In the genomic region with DNA sequence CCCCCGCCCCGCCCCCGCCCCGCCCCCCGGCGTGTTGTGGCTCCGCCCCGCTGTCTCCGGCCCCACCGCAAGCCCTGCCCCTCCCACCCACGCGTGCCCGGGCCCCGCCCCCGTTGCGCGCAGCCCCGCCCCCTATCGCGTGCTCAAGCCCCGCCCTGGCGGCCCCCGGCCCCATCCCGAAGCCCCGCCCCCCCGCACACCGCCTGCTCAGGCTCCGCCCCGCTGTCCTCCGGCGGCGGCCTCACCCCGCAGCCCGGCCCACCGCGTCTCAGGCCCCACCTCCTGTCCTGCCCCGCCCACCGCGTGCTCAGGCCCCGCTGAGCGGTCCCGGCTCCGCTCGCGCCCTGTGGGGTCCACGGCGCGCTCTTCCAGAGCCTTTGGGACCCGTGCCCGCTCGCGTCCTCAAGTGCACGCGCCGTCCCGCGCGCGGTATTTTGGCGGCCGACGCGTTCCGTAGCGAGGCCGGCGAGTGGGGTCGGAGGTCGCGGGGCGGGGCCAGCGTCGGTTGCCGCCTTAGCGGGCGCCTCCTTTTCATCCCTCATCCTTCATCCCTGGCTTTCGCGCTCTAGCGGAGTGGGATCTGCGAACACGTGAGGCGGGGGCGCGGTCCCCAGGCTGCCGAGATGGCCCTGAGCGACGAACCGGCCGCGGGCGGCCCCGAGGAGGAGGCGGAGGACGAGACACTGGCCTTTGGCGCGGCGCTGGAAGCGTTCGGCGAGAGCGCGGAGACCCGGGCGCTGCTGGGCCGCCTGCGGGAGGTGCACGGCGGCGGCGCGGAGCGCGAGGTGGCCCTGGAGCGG, we compare ENCODE assay signal across 8 cellular contexts. TPM values are rescaled to one million over a fixed set of nuclear protein-coding genes. Genes with fewer than 3 reads are reported as not detected.
DNase-seq lines count a peak whose midpoint lies in the region; ATAC-seq, FAIRE-seq and TF ChIP-seq lines count a peak whose summit lies in the region.

A gene (plus strand): TSS at position 495 of the 800 bp plus-strand sequence. CDS start 129 bp downstream, at position 624.

- peak; percentile 83 for FAIRE-seq in GM12892 (lab: Jason Lieb, UNC)

- DNase-seq in GM12892 (ENCODE audit: insufficient read length) (peak; percentile 95), NCI-H1436 treated with DMSO at 0.1 percent for 48 hours (lab: John Stamatoyannopoulos, UW) (peak; percentile 31), T-helper 2 cell (peak; percentile 79 to 93 (median 82)), amygdala (lab: John Stamatoyannopoulos, UW) (peak in 55 of 56 donors; percentile 37 to 96 (median 87)), left ventricle myocardium inferior (peak; percentile 88), prostate gland (ENCODE audit: low spot score) (peak; percentile 88), upper lobe of right lung (peak; percentile 94)

- no peaks in the 10 kb centered on the region for H3K27me3 ChIP-seq in left ventricle myocardium inferior (ENCODE audit: low read depth)
- H3K27me3 ChIP-seq in prostate gland (replicated peaks; ENCODE audit: insufficient read depth): no peaks in the 10 kb centered on the region
- H3K27me3 ChIP-seq in upper lobe of right lung: no peaks in the 10 kb centered on the region

- TF ChIP-seq POLR2A in GM12892 (IDR thresholded peaks at IDR 0.05; ENCODE audit: low read depth, low read length) (peak; percentile 37; the same call in 1 of the 2 replicates), prostate gland (IDR thresholded peaks at IDR 0.05) (peak; percentile 77)

- H3K4me1 ChIP-seq in left ventricle myocardium inferior (peaks cover 28% of the 10 kb centered on the region), prostate gland (replicated peaks) (peaks cover 4% of the 10 kb centered on the region), upper lobe of right lung (peaks cover 6% of the 10 kb centered on the region)

- intact Hi-C loops in left ventricle myocardium inferior (cut with micrococcal nuclease): no loop called here
- intact Hi-C loops in prostate gland (cut with DNase I): loop anchor here (5.0 kb wide), 1 partner anchor 104 kb away; a partner anchor contains a TSS
- intact Hi-C loops in upper lobe of right lung (cut with DNase I): no loop called here

- H3K4me3 ChIP-seq in left ventricle myocardium inferior (peak within 1 kb of the TSS; percentile 97), prostate gland (peak within 1 kb of the TSS; percentile 89 to 92), upper lobe of right lung (peak within 1 kb of the TSS; percentile 83)

- H3K27ac ChIP-seq in left ventricle myocardium inferior (replicated peaks) (peak within 1 kb of the TSS; percentile 94), prostate gland (peak within 1 kb of the TSS; percentile 73 to 85), upper lobe of right lung (peak within 1 kb of the TSS; percentile 77)

- ATAC-seq in HG02840 (IDR thresholded peaks at IDR 0.05; ENCODE audit: low FRiP score, unreplicated experiment): peak; percentile 81
- ATAC-seq in upper lobe of right lung: peak; percentile 95

- H3K36me3 ChIP-seq in left ventricle myocardium inferior: peaks cover 4% of the 10 kb centered on the region
- no peaks in the 10 kb centered on the region for H3K36me3 ChIP-seq in prostate gland
- no peaks in the 10 kb centered on the region for H3K36me3 ChIP-seq in upper lobe of right lung

- WGBS in prostate gland: 1% methylated on average over 27 of the region's 114 CpGs

- H3K9me3 ChIP-seq in left ventricle myocardium inferior (replicated peaks): peaks cover 6% of the 10 kb centered on the region
- H3K9me3 ChIP-seq in prostate gland: no peaks in the 10 kb centered on the region
- no peaks in the 10 kb centered on the region for H3K9me3 ChIP-seq in upper lobe of right lung

- TF ChIP-seq CTCF in left ventricle myocardium inferior (IDR thresholded peaks at IDR 0.05; ENCODE audit: borderline replicate concordance) (no peak), prostate gland (IDR thresholded peaks at IDR 0.05) (peak in 1 of 4 experiments; percentile 5), upper lobe of right lung (IDR thresholded peaks at IDR 0.05) (no peak)

RNA-seq across cellular contexts. Expression of the gene that starts here (rescaled TPM):
- 40.0 TPM for polyA plus RNA-seq in GM12892 (2012; ENCODE audit: missing spikeins)
- total RNA-seq in left ventricle myocardium inferior (48.0 TPM), prostate gland (100 to 1,000 TPM in 1 of 2 donors, 10 to 100 TPM in 1; 64.0 to 123 TPM), upper lobe of right lung (84.5 TPM)

Comparison
In these comparisons a context has a peak if more than half of its experiments do, and no peak if none do; other contexts are left out.
1. Peak in every context shown above with its lines: DNase-seq, ATAC-seq, H3K4me3 ChIP-seq and H3K27ac ChIP-seq.
2. DNase-seq: peak in every context shown above with its lines; median percentile 95 in GM12892; 94 in upper lobe of right lung; 88 in left ventricle myocardium inferior; 88 in prostate gland; 87 in amygdala; 82 in T-helper 2 cell; 31 in NCI-H1436 treated with DMSO at 0.1 percent for 48 hours.